ENCODE assay signal across 1 cellular context in the genomic region with DNA sequence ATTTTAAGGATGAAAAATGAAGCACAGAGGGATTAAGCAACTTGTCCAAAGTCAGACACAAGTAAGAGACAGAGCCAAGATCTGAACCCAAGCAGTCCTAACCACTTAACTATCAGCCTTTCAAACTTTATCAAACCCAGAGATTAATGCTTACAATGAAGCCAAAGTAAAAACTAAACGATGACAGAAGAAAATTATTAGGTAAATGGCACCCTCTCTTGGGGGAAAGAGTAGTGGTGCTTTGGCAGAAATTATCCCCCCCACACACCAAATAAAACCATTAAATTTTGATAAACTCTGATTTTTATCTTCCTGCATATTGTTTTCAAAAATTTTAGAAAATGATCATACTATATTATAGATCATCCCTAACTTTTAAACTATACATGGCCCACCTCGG.
TF ChIP-seq lines count a peak whose summit lies in the region.

No MANE protein-coding gene starts in this region.

TF ChIP-seq in H1, 55 proteins besides CTCF, POLR2A, EP300 and RAD21 (continued from another document):
- TF ChIP-seq POLR2AphosphoS5 (IDR thresholded peaks at IDR 0.05; ENCODE audit: low read depth, low read length) (no peak), CBX5 (IDR thresholded peaks at IDR 0.05; ENCODE audit: low read depth, low read length) (no peak), SIX5 (IDR thresholded peaks at IDR 0.05; ENCODE audit: low read depth, low read length) (no peak), EGR1 (IDR thresholded peaks at IDR 0.05; ENCODE audit: borderline replicate concordance, low read depth, low read length) (no peak)
TF ChIP-seq in H1: peak in this region for 0.
